ENCODE assay signal across 1 cellular context in genomic region chr11:94519478-94520084, GRCh38.
TF ChIP-seq lines count a peak whose summit lies in the region.

No MANE protein-coding gene starts in this region.

TF ChIP-seq in K562, 482 proteins besides CTCF, POLR2A, EP300 and RAD21:
- TF ChIP-seq, protein P1, sequence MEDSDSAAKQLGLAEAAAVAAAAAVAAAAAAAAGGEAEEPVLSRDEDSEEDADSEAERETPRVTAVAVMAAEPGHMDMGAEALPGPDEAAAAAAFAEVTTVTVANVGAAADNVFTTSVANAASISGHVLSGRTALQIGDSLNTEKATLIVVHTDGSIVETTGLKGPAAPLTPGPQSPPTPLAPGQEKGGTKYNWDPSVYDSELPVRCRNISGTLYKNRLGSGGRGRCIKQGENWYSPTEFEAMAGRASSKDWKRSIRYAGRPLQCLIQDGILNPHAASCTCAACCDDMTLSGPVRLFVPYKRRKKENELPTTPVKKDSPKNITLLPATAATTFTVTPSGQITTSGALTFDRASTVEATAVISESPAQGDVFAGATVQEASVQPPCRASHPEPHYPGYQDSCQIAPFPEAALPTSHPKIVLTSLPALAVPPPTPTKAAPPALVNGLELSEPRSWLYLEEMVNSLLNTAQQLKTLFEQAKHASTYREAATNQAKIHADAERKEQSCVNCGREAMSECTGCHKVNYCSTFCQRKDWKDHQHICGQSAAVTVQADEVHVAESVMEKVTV (CRISPR knock-in tag; IDR thresholded peaks at IDR 0.05) = peak; percentile 48; the same call in 1 of the 2 replicates
- TF ChIP-seq ZNF282 (CRISPR knock-in tag; IDR thresholded peaks at IDR 0.05) (no peak), ZBTB43 (CRISPR knock-in tag; IDR thresholded peaks at IDR 0.05) (no peak)
